In the genomic region with DNA sequence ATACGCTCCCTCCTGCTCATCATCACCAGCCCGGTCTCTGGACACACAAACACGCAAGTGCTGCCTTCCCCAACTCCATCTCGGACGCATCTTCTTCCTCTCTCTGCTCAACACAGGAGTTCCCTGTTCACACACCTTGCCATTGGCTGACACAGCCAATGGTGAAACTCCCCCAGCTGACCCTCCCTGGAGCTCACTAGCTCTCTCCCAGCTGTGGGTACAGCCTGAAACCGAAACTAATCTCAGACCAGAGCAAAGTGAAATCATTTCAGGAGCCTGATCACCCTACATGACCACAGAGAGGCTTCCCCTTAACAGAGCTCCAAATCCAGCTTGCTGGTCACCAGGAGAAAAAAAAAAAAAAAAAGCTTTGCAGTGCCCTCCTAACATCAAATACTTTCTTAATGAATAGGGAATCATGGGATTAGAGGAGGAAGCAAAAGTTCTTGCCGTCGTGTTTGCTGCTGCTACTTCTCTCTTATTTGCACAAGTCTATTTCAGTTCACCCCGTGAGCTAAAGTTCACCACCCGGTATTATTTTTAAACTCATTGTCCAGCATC, we compare ENCODE assay signal across 8 cellular contexts. TPM values are rescaled to one million over a fixed set of nuclear protein-coding genes. Genes with fewer than 3 reads are reported as not detected.
DNase-seq lines count a peak whose midpoint lies in the region; ATAC-seq and TF ChIP-seq lines count a peak whose summit lies in the region.

No MANE protein-coding gene starts in this region.

- DNase-seq in COLO829 (ENCODE audit: low spot score) (peak; percentile 38), GM19240 (ENCODE audit: insufficient read length, low spot score) (peak; percentile 78), NOMO-1 (lab: John Stamatoyannopoulos, UW; ENCODE audit: unreplicated experiment in 2 of 2) (peak; percentile 80 to 94), adrenal gland (peak in 6 of 7 donors; percentile 38 to 81 (median 51)), right cardiac atrium (peak in 1 of 3 donors; percentile 69), skeletal muscle cell (ENCODE audit: low read depth) (no peak), NCI-H187 treated with DMSO at 0.1 percent for 48 hours (lab: John Stamatoyannopoulos, UW) (no peak)

- H3K4me3 ChIP-seq in adrenal gland (peak overlapping the region in 2 of 4 donors; percentile 6 to 43), right cardiac atrium (ENCODE audit: low read length) (peak overlapping the region; percentile 18), skeletal muscle cell (ENCODE audit: low read depth, low read length) (peak overlapping the region; percentile 30)

- intact Hi-C loops in adrenal gland (cut with DNase I) (no loop called here), right cardiac atrium (cut with DNase I) (no loop called here)

- 32 to 37% (median 34%) methylated on average over 10 of the region's 10 CpGs for WGBS in adrenal gland, 4 donors
- 6% methylated on average over 10 of the region's 10 CpGs for WGBS in right cardiac atrium

- H3K27ac ChIP-seq in adrenal gland (peak overlapping the region; percentile 61 to 99 (median 84)), right cardiac atrium (ENCODE audit: low read length) (peak overlapping the region; percentile 53)

- H3K27me3 ChIP-seq in adrenal gland (no peaks in the 10 kb centered on the region), right cardiac atrium (ENCODE audit: control insufficient read depth, insufficient read depth) (no peaks in the 10 kb centered on the region)

- H3K36me3 ChIP-seq in adrenal gland (replicated peaks in 1 of 2): no peaks in the 10 kb centered on the region

- peak; percentile 86 for ATAC-seq in HG03159 (IDR thresholded peaks at IDR 0.05; ENCODE audit: unreplicated experiment)
- ATAC-seq in right cardiac atrium: peak; percentile 65 to 76

- no peak for TF ChIP-seq POLR2A in adrenal gland (IDR thresholded peaks at IDR 0.05)

- peaks cover 51 to 93% of the 10 kb centered on the region in 2 donors for H3K4me1 ChIP-seq in adrenal gland (replicated peaks in 1 of 2)
- peaks cover 26% of the 10 kb centered on the region for H3K4me1 ChIP-seq in right cardiac atrium (ENCODE audit: control insufficient read depth, insufficient read depth, low read length)

- no peak for TF ChIP-seq CTCF in adrenal gland (IDR thresholded peaks at IDR 0.05)

- no peaks in the 10 kb centered on the region for H3K9me3 ChIP-seq in adrenal gland (replicated peaks in 1 of 3)
- no peaks in the 10 kb centered on the region for H3K9me3 ChIP-seq in right cardiac atrium (ENCODE audit: control insufficient read depth, low read length)

RNA-seq across cellular contexts. Expression of a gene that starts 8.3 kb away (rescaled TPM):
- total RNA-seq in adrenal gland (10 to 100 TPM; 23.9 to 47.3 (median 39.1) TPM), right cardiac atrium (10 to 100 TPM; 53.1 to 60.5 (median 55.1) TPM)
- polyA plus RNA-seq in adrenal gland (10 to 100 TPM; 19.9 to 45.1 (median 40.1) TPM), right cardiac atrium (41.0 TPM)

RNA-seq across cellular contexts. Expression of a gene that starts 41.2 kb away (rescaled TPM):
- total RNA-seq in adrenal gland (100 to 1,000 TPM in 1 of 8 donors, 10 to 100 TPM in 7; 56.2 to 105 (median 74.1) TPM), right cardiac atrium (10 to 100 TPM; 67.4 to 74.6 (median 68.5) TPM)
- polyA plus RNA-seq in adrenal gland (10 to 100 TPM; 14.1 to 58.5 (median 23.1) TPM), right cardiac atrium (20.0 TPM)

Comparison
In these comparisons a context has a peak if more than half of its experiments do, and no peak if none do; other contexts are left out.
1. DNase-seq: peak in COLO829 (single experiment), GM19240 (single experiment), NOMO-1 (2 of 2) and adrenal gland (6 of 7); none in skeletal muscle cell (single experiment) and NCI-H187 treated with DMSO at 0.1 percent for 48 hours (single experiment).